14 cellular contexts compared by ENCODE assay signal in genomic region chr6:53634184-53634631, GRCh38. TPM values are rescaled to one million over a fixed set of nuclear protein-coding genes. Genes with fewer than 3 reads are reported as not detected.
DNase-seq lines count a peak whose midpoint lies in the region; ATAC-seq and TF ChIP-seq lines count a peak whose summit lies in the region.
"Had no signal": no experiment of that assay in that cellular context is flagged by ENCODE, and none has a peak within 500 bp of the region (broad histone marks: within the 10 kb centered on the region; RNA-seq: fewer than 3 reads in every experiment).

No MANE protein-coding gene starts in this region.

- TF ChIP-seq CTCF in Caco-2 (IDR thresholded peaks at IDR 0.05; ENCODE audit: insufficient read depth in 1 of 2, low read depth in 1 of 2, low read length in 1 of 2, severe bottlenecking in 1 of 2, unreplicated experiment in 1 of 2): no peak
- TF ChIP-seq CTCF in GM23338 (conservative IDR thresholded peaks at IDR 0.05; ENCODE audit: low read depth in 2 of 2): no peak
- no peak for TF ChIP-seq CTCF in chondrocyte (IDR thresholded peaks at IDR 0.05)
- no peak for TF ChIP-seq CTCF in Calu3 (IDR thresholded peaks at IDR 0.05; ENCODE audit: unreplicated experiment)

- H3K36me3 Mint-ChIP-seq in Caco-2 (ENCODE audit: insufficient read depth, unreplicated experiment) (peaks cover 10% of the 10 kb centered on the region), GM23338 (ENCODE audit: low read depth) (no peaks in the 10 kb centered on the region), chondrocyte (ENCODE audit: low read depth) (no peaks in the 10 kb centered on the region), Calu3 (ENCODE audit: insufficient read depth, unreplicated experiment) (no peaks in the 10 kb centered on the region)

- peak overlapping the region; percentile 62 for H3K4me3 Mint-ChIP-seq in Caco-2 (ENCODE audit: unreplicated experiment)
- no peak overlapping the region for H3K4me3 Mint-ChIP-seq in GM23338
- no peak overlapping the region for H3K4me3 Mint-ChIP-seq in chondrocyte (ENCODE audit: unreplicated experiment)
- no peak overlapping the region for H3K4me3 Mint-ChIP-seq in Calu3 (ENCODE audit: low read depth, unreplicated experiment)
- H3K4me3 Mint-ChIP-seq: neural crest cell had no signal

- POLR2A ChIA-PET in Caco-2 (lab: Charles Lee): interaction anchor here (1.0 to 1.1 kb wide), 3 partner anchors 17 to 89 kb away, joined by 3 to 5 read pairs (median 3); partner anchors contain the start of gene GCLC

- DNase-seq in Caco-2 (peak in 1 of 2 experiments; percentile 65), OCI-M1 (lab: John Stamatoyannopoulos, UW) (peak; percentile 53), GM23338 (ENCODE audit: low spot score) (no peak), chondrocyte (ENCODE audit: low spot score) (no peak), Calu3 (no peak)
- no peak for DNase-seq in stimulated activated CD4-positive, alpha-beta T cell treated with anti-CD3 and anti-CD28 coated beads, Interleukin-4, amount 100 ng/mL, for 4 hours
- DNase-seq: activated CD4-positive, alpha-beta T cell treated with anti-CD3 and anti-CD28 coated beads for 1 hour; activated naive CD4-positive, alpha-beta T cell treated with Interleukin-2 at 50 U/mL for 16 hours; DMS153; spleen had no signal

- H3K27me3 Mint-ChIP-seq in Caco-2 (ENCODE audit: insufficient read depth, unreplicated experiment) (no peaks in the 10 kb centered on the region), GM23338 (ENCODE audit: insufficient read depth, low read depth, poor library complexity) (no peaks in the 10 kb centered on the region), chondrocyte (ENCODE audit: low read depth) (peaks cover 5% of the 10 kb centered on the region), Calu3 (ENCODE audit: unreplicated experiment) (no peaks in the 10 kb centered on the region)

- CTCF ChIA-PET in Caco-2 (lab: Charles Lee): interaction anchor here (0.7 to 1.3 kb wide), 3 partner anchors 90 to 141 kb away, joined by 3 to 4 read pairs (median 3); partner anchors contain the start of gene GCLC
- CTCF ChIA-PET in Calu3 (lab: Charles Lee): no interaction called here

- H4K20me1 ChIP-seq in GM23338 (replicated peaks; ENCODE audit: insufficient read depth): no peaks in the 10 kb centered on the region

- no peak overlapping the region for H3K27ac ChIP-seq in GM23338 (ENCODE audit: low read depth)
- H3K27ac ChIP-seq: spleen had no signal

- H3K36me3 ChIP-seq in Caco-2 (ENCODE audit: control insufficient read depth, insufficient read depth, low read length) (no peaks in the 10 kb centered on the region), GM23338 (ENCODE audit: insufficient read depth) (no peaks in the 10 kb centered on the region)
- H3K36me3 ChIP-seq: spleen had no signal

- no peaks in the 10 kb centered on the region; the same call in 1 of the 2 replicates for H3K9me3 ChIP-seq in Caco-2
- H3K9me3 ChIP-seq: A549, spleen had no signal

- H3F3A ChIP-seq in GM23338 (replicated peaks; ENCODE audit: low read depth): no peaks in the 10 kb centered on the region

- ATAC-seq in GM19468 (IDR thresholded peaks at IDR 0.05; ENCODE audit: extremely low read depth, unreplicated experiment) (peak; percentile 34), HG03045 (IDR thresholded peaks at IDR 0.05; ENCODE audit: unreplicated experiment) (peak; percentile 57), GM23338 (no peak)
- ATAC-seq: A549 had no signal

- H3K27me3 ChIP-seq in Caco-2 (replicated peaks; ENCODE audit: control insufficient read depth, insufficient read depth, low read length): no peaks in the 10 kb centered on the region
- no peaks in the 10 kb centered on the region for H3K27me3 ChIP-seq in GM23338 (ENCODE audit: insufficient read depth)
- H3K27me3 ChIP-seq: spleen had no signal

- H3K9me3 Mint-ChIP-seq in Caco-2 (ENCODE audit: unreplicated experiment): peaks cover 19% of the 10 kb centered on the region
- no peaks in the 10 kb centered on the region for H3K9me3 Mint-ChIP-seq in GM23338
- no peaks in the 10 kb centered on the region for H3K9me3 Mint-ChIP-seq in chondrocyte (ENCODE audit: low read depth)
- H3K9me3 Mint-ChIP-seq in Calu3 (ENCODE audit: low read depth, unreplicated experiment): no peaks in the 10 kb centered on the region
- H3K9me3 Mint-ChIP-seq: neural crest cell had no signal

- intact Hi-C loops in Caco-2 (cut with micrococcal nuclease; ENCODE audit: unreplicated experiment) (loop anchor here (1.0 kb wide), 5 partner anchors 18 to 910 kb away; no protein-coding TSS in a partner anchor), Calu3 (cut with micrococcal nuclease; ENCODE audit: unreplicated experiment) (loop anchor here (2.0 kb wide), 1 partner anchor 19 kb away; no protein-coding TSS in a partner anchor)

- H2AFZ ChIP-seq in GM23338: no peak overlapping the region; the same call in 1 of the 2 replicates

- H3K27ac Mint-ChIP-seq in Caco-2 (ENCODE audit: unreplicated experiment) (peak overlapping the region; percentile 96), GM23338 (no peak overlapping the region), chondrocyte (ENCODE audit: unreplicated experiment) (no peak overlapping the region), Calu3 (ENCODE audit: unreplicated experiment) (no peak overlapping the region)

- H3K79me2 ChIP-seq in GM23338 (replicated peaks; ENCODE audit: insufficient read depth): no peaks in the 10 kb centered on the region

- H3K4me1 ChIP-seq in Caco-2 (peaks cover 47% of the 10 kb centered on the region), GM23338 (ENCODE audit: insufficient read depth) (no peaks in the 10 kb centered on the region)
- H3K4me1 ChIP-seq: spleen had no signal

- H3K4me2 ChIP-seq in GM23338: no peak overlapping the region

- BruUV-seq in Caco-2 (replicated peaks; lab: Mats Ljungman, UMichigan): no TSS peak
- no TSS peak for BruUV-seq in Calu3 (replicated peaks; lab: Mats Ljungman, UMichigan)

- H3K4me1 Mint-ChIP-seq in Caco-2 (ENCODE audit: low read depth, unreplicated experiment) (peaks cover 27% of the 10 kb centered on the region), GM23338 (no peaks in the 10 kb centered on the region), chondrocyte (ENCODE audit: low read depth) (peaks cover 9% of the 10 kb centered on the region), Calu3 (ENCODE audit: low read depth, unreplicated experiment) (peaks cover 23% of the 10 kb centered on the region)
- H3K4me1 Mint-ChIP-seq: neural crest cell had no signal

- H3K4me3 ChIP-seq in Caco-2 (ENCODE audit: low read depth, low read length) (no peak overlapping the region), GM23338 (no peak overlapping the region)
- H3K4me3 ChIP-seq: A549, spleen had no signal

- H3K9me2 ChIP-seq in GM23338 (ENCODE audit: insufficient read depth): no peaks in the 10 kb centered on the region; the same call in none of the 2 replicates

TF ChIP-seq in GM23338, 12 proteins besides CTCF, POLR2A, EP300 and RAD21:
- no peak for TF ChIP-seq JUNB (IDR thresholded peaks at IDR 0.05; ENCODE audit: unreplicated experiment)
- no peak for TF ChIP-seq ZNF331 (CRISPR knock-in tag; IDR thresholded peaks at IDR 0.05; ENCODE audit: low read depth)
- no peak for TF ChIP-seq ETS1 (IDR thresholded peaks at IDR 0.05)
- TF ChIP-seq CREB1 (CRISPR knock-in tag; IDR thresholded peaks at IDR 0.05; ENCODE audit: low read depth): no peak
- TF ChIP-seq REST (IDR thresholded peaks at IDR 0.05; ENCODE audit: unreplicated experiment): no peak

RNA-seq across cellular contexts. Expression of gene KLHL31, which starts 31.3 kb away (rescaled TPM):
- total RNA-seq in Caco-2 (2022) (1.00 and 1.0 TPM in 2 replicates), chondrocyte (0.44 to 1.3 TPM (median 0.55 TPM) in 3 replicates), Calu3 (2022) (1.1 and 1.2 TPM in 2 replicates)
- 0.47 and 0.87 TPM in 2 replicates for total RNA-seq in GM23338 (2014; rRNA removed; shearing (Covaris generic))
- 0.37 and 0.57 TPM in 2 replicates for polyA plus RNA-seq in GM23338 (2016; fragmentation: Nextera tagmentation; extraction: Ambion mirVana)
